Comparison of ENCODE assay signal across 8 cellular contexts in genomic region chr18:58135806-58136331, GRCh38.
A peak's percentile ranks its signal among the peaks of the same experiment; 100 is the strongest.
DNase-seq lines count a peak whose midpoint lies in the region; ATAC-seq, FAIRE-seq and TF ChIP-seq lines count a peak whose summit lies in the region.

No MANE protein-coding gene starts in this region.

- H3K4me1 Mint-ChIP-seq in activated CD4-positive, alpha-beta T cell treated with anti-CD3 and anti-CD28 coated beads for 36 hours, result peaks cover 7% of the 10 kb centered on the region
- peaks cover 16% of the 10 kb centered on the region for H3K4me1 Mint-ChIP-seq in mesothelial cell of epicardium
- peaks cover 18% of the 10 kb centered on the region for H3K4me1 Mint-ChIP-seq in stimulated activated memory B cell treated with anti-CD40 and anti-IgM and Interleukin-4, amounts not matched to agents 10 μg/mL and 1 μg/mL and 100 μg/mL, for 72 hours

- H4K91ac ChIP-seq in H1 (replicated peaks; ENCODE audit: insufficient read length, low read length), result no peak overlapping the region

- H4K20me1 ChIP-seq in H1 (replicated peaks in 1 of 2; ENCODE audit: control insufficient read depth in 1 of 2, insufficient read depth in 2 of 2, low read length in 2 of 2), result peaks cover 0 to 9% of the 10 kb centered on the region in 2 experiments

- H3K79me1 ChIP-seq in H1 (ENCODE audit: low read depth, low read length), result peaks cover 18% of the 10 kb centered on the region

- no peak overlapping the region for H2BK12ac ChIP-seq in H1 (ENCODE audit: low read depth, low read length)

- no peak overlapping the region for H2BK20ac ChIP-seq in H1 (ENCODE audit: low read length)

- no peak overlapping the region for H2AK5ac ChIP-seq in H1 (ENCODE audit: low read depth, low read length)

- H3K9ac ChIP-seq in H1 (replicated peaks in 1 of 4; ENCODE audit: extremely low read depth in 1 of 4, low read depth in 3 of 4, low read length in 3 of 4), result no peak overlapping the region

- H3K14ac ChIP-seq in H1 (ENCODE audit: insufficient read length), result no peak overlapping the region

- no TSS peak for BruUV-seq in A673 (replicated peaks; lab: Mats Ljungman, UMichigan)

- H3K4me3 ChIP-seq in A673 (ENCODE audit: low read depth, low read length, poor library complexity, severe bottlenecking) (no peak overlapping the region), H1 (ENCODE audit: extremely low read depth in 1 of 4, insufficient read depth in 2 of 4, low read depth in 3 of 4, low read length in 4 of 4) (no peak overlapping the region)

- H2AFZ ChIP-seq in H1 (ENCODE audit: low read length), result no peak overlapping the region

- H3K4ac ChIP-seq in H1 (replicated peaks; ENCODE audit: insufficient read length, low read depth, low read length), result no peak overlapping the region

- DNase-seq in A673 (ENCODE audit: low spot score) (peak; percentile 90), GM13976 (ENCODE audit: low spot score) (peak; percentile 82), NCI-H345 treated with DMSO at 0.1 percent for 48 hours (lab: John Stamatoyannopoulos, UW; ENCODE audit: unreplicated experiment) (peak; percentile 48), H1 (ENCODE audit: low read depth in 1 of 2, low spot score in 2 of 2) (peak; percentile 43 to 70), mesothelial cell of epicardium (ENCODE audit: low spot score in 2 of 2, unreplicated experiment in 2 of 2) (no peak)
- DNase-seq in activated CD4-positive, alpha-beta T cell treated with anti-CD3 and anti-CD28 coated beads for 36 hours, result peak; percentile 72

- no peak for TF ChIP-seq POLR2A in H1 (IDR thresholded peaks at IDR 0.05; ENCODE audit: control extremely low read depth in 1 of 2, low read depth in 2 of 2, low read length in 2 of 2)

- no peak overlapping the region for H3K18ac ChIP-seq in H1 (ENCODE audit: extremely low read depth, low read length)

- no peak overlapping the region for H4K5ac ChIP-seq in H1 (ENCODE audit: insufficient read length, low read depth, low read length)

- in situ Hi-C loops in GM13976 (cut with MboI; ENCODE audit: low sequenced_read_pairs, unreplicated experiment), result no loop called here

- H2BK120ac ChIP-seq in H1 (replicated peaks; ENCODE audit: low read depth, low read length), result no peak overlapping the region

- WGBS in H1 (ENCODE audit: extremely low coverage in 1 of 2, insufficient coverage in 1 of 2, insufficient read length in 1 of 2, insufficient replicate concordance in 2 of 2, low coverage in 1 of 2, low lambda C conversion rate in 2 of 2, missing lambda C conversion rate in 1 of 2), 2 experiments, result 48% methylated on average over 5 of the region's 5 CpGs; no CpG with 5 or more reads in 1 of the 2 experiments

- TF ChIP-seq CTCF in A673 (conservative IDR thresholded peaks at IDR 0.05; ENCODE audit: low read depth, low read length) (peak; percentile 96), GM13976 (IDR thresholded peaks at IDR 0.05; ENCODE audit: borderline replicate concordance, control extremely low read depth, extremely low read depth, insufficient read depth, missing control alignments) (peak; percentile 62), H1 (IDR thresholded peaks at IDR 0.05; ENCODE audit: control extremely low read depth in 1 of 3, insufficient read depth in 1 of 3, low read depth in 1 of 3, low read length in 3 of 3) (peak; percentile 76 to 96 (median 94)), mesothelial cell of epicardium (IDR thresholded peaks at IDR 0.05; ENCODE audit: unreplicated experiment) (peak; percentile 71)

- H3K27me3 ChIP-seq in A673 (replicated peaks; ENCODE audit: insufficient read depth, low read depth, low read length, poor library complexity) (peaks cover 68% of the 10 kb centered on the region), H1 (replicated peaks in 1 of 4; ENCODE audit: control insufficient read depth in 3 of 4, extremely low read depth in 1 of 4, insufficient read depth in 3 of 4, low read length in 3 of 4) (no peaks in the 10 kb centered on the region)

- H3K36me3 ChIP-seq in A673 (ENCODE audit: insufficient read depth, low read length, poor library complexity, severe bottlenecking) (no peaks in the 10 kb centered on the region), H1 (ENCODE audit: control insufficient read depth in 2 of 4, insufficient read depth in 4 of 4, low read length in 3 of 4) (no peaks in the 10 kb centered on the region)

- peaks cover 7% of the 10 kb centered on the region for H3K27me3 Mint-ChIP-seq in activated CD4-positive, alpha-beta T cell treated with anti-CD3 and anti-CD28 coated beads for 36 hours
- H3K27me3 Mint-ChIP-seq in mesothelial cell of epicardium (ENCODE audit: low read depth), result no peaks in the 10 kb centered on the region
- no peaks in the 10 kb centered on the region for H3K27me3 Mint-ChIP-seq in stimulated activated memory B cell treated with anti-CD40 and anti-IgM and Interleukin-4, amounts not matched to agents 10 μg/mL and 1 μg/mL and 100 μg/mL, for 72 hours

- H3K9me3 ChIP-seq in A673 (ENCODE audit: low read depth, low read length, poor library complexity, severe bottlenecking) (no peaks in the 10 kb centered on the region), H1 (ENCODE audit: insufficient read depth in 2 of 2, low read depth in 1 of 2, low read length in 1 of 2) (no peaks in the 10 kb centered on the region)

- H3K36me3 Mint-ChIP-seq in activated CD4-positive, alpha-beta T cell treated with anti-CD3 and anti-CD28 coated beads for 36 hours (ENCODE audit: low read depth), result no peaks in the 10 kb centered on the region
- no peaks in the 10 kb centered on the region for H3K36me3 Mint-ChIP-seq in mesothelial cell of epicardium
- H3K36me3 Mint-ChIP-seq in stimulated activated memory B cell treated with anti-CD40 and anti-IgM and Interleukin-4, amounts not matched to agents 10 μg/mL and 1 μg/mL and 100 μg/mL, for 72 hours, result no peaks in the 10 kb centered on the region

- TF ChIP-seq EP300 in H1 (IDR thresholded peaks at IDR 0.05; ENCODE audit: borderline replicate concordance in 1 of 2, low read depth in 2 of 2, low read length in 2 of 2), result no peak

- H3K4me3 Mint-ChIP-seq in activated CD4-positive, alpha-beta T cell treated with anti-CD3 and anti-CD28 coated beads for 36 hours, result no peak overlapping the region
- no peak overlapping the region for H3K4me3 Mint-ChIP-seq in mesothelial cell of epicardium
- H3K4me3 Mint-ChIP-seq in stimulated activated memory B cell treated with anti-CD40 and anti-IgM and Interleukin-4, amounts not matched to agents 10 μg/mL and 1 μg/mL and 100 μg/mL, for 72 hours, result peak overlapping the region; percentile 10

- POLR2A ChIA-PET in A673 (lab: Charles Lee; ENCODE audit: low non-redundant PET) (no interaction called here), H1 (lab: Charles Lee; ENCODE audit: partially characterized antibody) (interaction anchor here (1.0 to 3.1 kb wide), 3 partner anchors 55 to 92 kb away, joined by 3 to 9 read pairs (median 4); partner anchors contain the start of gene NEDD4L)
- POLR2A ChIA-PET in activated CD4-positive, alpha-beta T cell treated with anti-CD3 and anti-CD28 coated beads for 36 hours (lab: Charles Lee), result no interaction called here

- H4K8ac ChIP-seq in H1 (ENCODE audit: extremely low read depth, insufficient read depth, low read length), result no peak overlapping the region

- no peaks in the 10 kb centered on the region for H3K9me3 Mint-ChIP-seq in activated CD4-positive, alpha-beta T cell treated with anti-CD3 and anti-CD28 coated beads for 36 hours (ENCODE audit: low read depth)
- H3K9me3 Mint-ChIP-seq in mesothelial cell of epicardium, result no peaks in the 10 kb centered on the region
- H3K9me3 Mint-ChIP-seq in stimulated activated memory B cell treated with anti-CD40 and anti-IgM and Interleukin-4, amounts not matched to agents 10 μg/mL and 1 μg/mL and 100 μg/mL, for 72 hours, result no peaks in the 10 kb centered on the region

- peak; percentile 71 to 81 for TF ChIP-seq RAD21 in H1 (IDR thresholded peaks at IDR 0.05 in 1 of 2, conservative IDR thresholded peaks at IDR 0.05 in 1 of 2; ENCODE audit: low read depth in 2 of 2, low read length in 2 of 2)

- ATAC-seq in HG03045 (IDR thresholded peaks at IDR 0.05; ENCODE audit: unreplicated experiment), result peak; percentile 77
- ATAC-seq in activated CD4-positive, alpha-beta T cell treated with anti-CD3 and anti-CD28 coated beads for 36 hours, result peak; percentile 84
- ATAC-seq in stimulated activated memory B cell treated with anti-CD40 and anti-IgM and Interleukin-4, amounts not matched to agents 10 μg/mL and 1 μg/mL and 100 μg/mL, for 72 hours, result peak; percentile 85

- peaks cover 4 to 77% of the 10 kb centered on the region in 2 experiments; a peak in 3 of 4 replicates for H3K79me2 ChIP-seq in H1 (ENCODE audit: control insufficient read depth in 1 of 2, insufficient read depth in 2 of 2, low read length in 2 of 2)

- no peak overlapping the region; a peak in 1 of 4 replicates for H3K4me2 ChIP-seq in H1 (ENCODE audit: insufficient read depth in 1 of 2, low read depth in 2 of 2, low read length in 2 of 2)

- no peak overlapping the region for H3K23ac ChIP-seq in H1 (ENCODE audit: insufficient read length)

- no peak overlapping the region for H3K27ac Mint-ChIP-seq in activated CD4-positive, alpha-beta T cell treated with anti-CD3 and anti-CD28 coated beads for 36 hours
- peak overlapping the region; percentile 2 for H3K27ac Mint-ChIP-seq in mesothelial cell of epicardium
- H3K27ac Mint-ChIP-seq in stimulated activated memory B cell treated with anti-CD40 and anti-IgM and Interleukin-4, amounts not matched to agents 10 μg/mL and 1 μg/mL and 100 μg/mL, for 72 hours, result no peak overlapping the region

- peak; percentile 99 for FAIRE-seq in H1 (lab: Jason Lieb, UNC)

- H3K56ac ChIP-seq in H1 (replicated peaks; ENCODE audit: insufficient read length, low read depth, low read length), result no peak overlapping the region

- peaks cover 3% of the 10 kb centered on the region; the same call in 1 of the 2 replicates for H3K23me2 ChIP-seq in H1 (ENCODE audit: low read depth, low read length)

- no peak overlapping the region for H2BK5ac ChIP-seq in H1 (ENCODE audit: low read depth, low read length)

- peaks cover 17% of the 10 kb centered on the region for H3K4me1 ChIP-seq in A673 (ENCODE audit: insufficient read depth, low read length, poor library complexity, severe bottlenecking)
- peaks cover 2 to 17% (median 9%) of the 10 kb centered on the region in 4 experiments; a peak in 5 of 7 replicates for H3K4me1 ChIP-seq in H1 (replicated peaks in 1 of 4; ENCODE audit: control insufficient read depth in 3 of 4, insufficient read depth in 4 of 4, low read length in 3 of 4)

- intact Hi-C loops in A673 (cut with micrococcal nuclease; ENCODE audit: unreplicated experiment), result loop anchor here (1.0 to 5.0 kb wide), 3 partner anchors 93 to 356 kb away; no protein-coding TSS in a partner anchor
- intact Hi-C loops in activated CD4-positive, alpha-beta T cell treated with anti-CD3 and anti-CD28 coated beads for 36 hours (cut with DNase I, micrococcal nuclease), result loop anchor here (1.0 to 5.0 kb wide), 5 partner anchors 89 to 255 kb away; no protein-coding TSS in a partner anchor

- CTCF ChIA-PET in A673 (lab: Charles Lee) (interaction anchor here (0.7 to 1.4 kb wide), 4 partner anchors 14 to 1427 kb away, joined by 3 to 5 read pairs (median 4); partner anchors contain the start of gene NEDD4L), H1 (lab: Charles Lee; ENCODE audit: partially characterized antibody) (interaction anchor here (0.6 to 4.8 kb wide), 45 partner anchors 10 to 1042 kb away, joined by 3 to 45 read pairs (median 4); partner anchors contain the start of gene NEDD4L)
- CTCF ChIA-PET in activated CD4-positive, alpha-beta T cell treated with anti-CD3 and anti-CD28 coated beads for 36 hours (lab: Charles Lee), result interaction anchor here (0.6 to 2.1 kb wide), 14 partner anchors 10 to 492 kb away, joined by 3 to 18 read pairs (median 4); partner anchors contain the start of gene NEDD4L

- H3K27ac ChIP-seq in A673 (ENCODE audit: low read depth, low read length, poor library complexity, severe bottlenecking) (no peak overlapping the region), H1 (ENCODE audit: low read depth, low read length) (no peak overlapping the region)

- H2BK15ac ChIP-seq in H1 (ENCODE audit: low read length), result no peak overlapping the region

Comparison
In these comparisons a context has a peak if more than half of its experiments do, and no peak if none do; other contexts are left out.
1. DNase-seq: peak in A673 (single experiment), GM13976 (single experiment), NCI-H345 treated with DMSO at 0.1 percent for 48 hours (single experiment), activated CD4-positive, alpha-beta T cell treated with anti-CD3 and anti-CD28 coated beads for 36 hours (single experiment) and H1 (2 of 2); none in mesothelial cell of epicardium (0 of 2).
2. Peak in every context shown above with its lines, with median percentiles within 50 percentile points of each other: CTCF ChIP-seq and ATAC-seq.